In the genomic region with DNA sequence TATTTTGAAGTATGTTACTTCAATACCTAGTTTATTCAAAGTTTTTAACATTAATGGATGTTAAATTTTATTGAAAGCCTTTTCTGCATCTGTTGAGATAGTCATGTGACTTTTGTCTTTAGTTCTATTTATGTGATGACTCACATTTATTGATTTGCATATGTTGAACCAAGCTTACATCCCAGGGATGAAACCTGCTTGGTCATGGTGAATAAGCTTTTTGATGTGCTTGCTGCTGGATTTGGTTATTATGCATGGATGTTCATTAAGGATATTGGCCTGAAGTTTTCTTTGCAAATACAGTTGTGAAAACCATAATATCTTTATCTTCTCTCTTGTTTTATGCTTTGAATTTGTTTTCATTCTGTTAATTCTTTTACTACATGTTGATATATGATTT, we compare ENCODE assay signal across 22 cellular contexts.
"Had no signal": no experiment of that assay in that cellular context is flagged by ENCODE, and none has a peak within 500 bp of the region (broad histone marks: within the 10 kb centered on the region; RNA-seq: fewer than 3 reads in every experiment).

No MANE protein-coding gene starts in this region.

- H3K27me3 ChIP-seq: body of pancreas, cardiac muscle cell, neural progenitor cell, testis had no signal

- H3K27ac ChIP-seq: body of pancreas, cardiac muscle cell, neural progenitor cell, testis, uterus had no signal

- DNase-seq: activated CD4-positive, alpha-beta memory T cell treated with anti-CD3 and anti-CD28 coated beads, Interleukin-2, amount 10 ng/mL, durations not matched to agents 7 days and 5 days; activated CD4-positive, alpha-beta T cell treated with anti-CD3 and anti-CD28 coated beads, Interleukin-2, amount 10 ng/mL, durations not matched to agents 24 days and 14 days; activated effector memory CD4-positive, alpha-beta T cell treated with anti-CD3 and anti-CD28 coated beads, Interleukin-2, amount 50 U/mL, for 16 hours; activated naive CD4-positive, alpha-beta T cell treated with anti-CD3 and anti-CD28 coated beads, Interleukin-2, amount 10 ng/mL, durations not matched to agents 7 days and 5 days; activated T-cell treated with anti-CD3 and anti-CD28 coated beads, Interleukin-2, amount 50 U/mL, for 72 hours; amygdala; body of pancreas; effector CD4-positive, alpha-beta T cell; foreskin melanocyte; kidney; naive thymus-derived CD8-positive, alpha-beta T cell; posterior cingulate gyrus; stimulated activated CD4-positive, alpha-beta T cell treated with anti-CD3 and anti-CD28 coated beads, Interleukin-15, amount 100 ng/mL, for 24 hours; stimulated activated CD4-positive, alpha-beta T cell treated with anti-CD3 and anti-CD28 coated beads, Interleukin-2, amount 100 ng/mL, for 48 hours; stimulated activated CD8-positive, alpha-beta memory T cell treated with anti-CD3 and anti-CD28 coated beads, Interleukin-4, amount 100 ng/mL, for 48 hours; stimulated activated naive B cell treated with anti-CD40 and anti-IgM and Interleukin-4, amounts not matched to agents 10 μg/mL and 1 μg/mL and 100 μg/mL, for 72 hours; testis; trophoblast cell; uterus had no signal

- ATAC-seq: activated T-cell treated with anti-CD3 and anti-CD28 coated beads, Interleukin-2, amount 50 U/mL, for 72 hours; body of pancreas; naive thymus-derived CD8-positive, alpha-beta T cell; sciatic nerve; stimulated activated naive B cell treated with anti-CD40 and anti-IgM and Interleukin-4, amounts not matched to agents 10 μg/mL and 1 μg/mL and 100 μg/mL, for 72 hours had no signal

- H3K4me1 ChIP-seq: body of pancreas, neural progenitor cell, testis, uterus had no signal
